15 cellular contexts compared by ENCODE assay signal in the genomic region with DNA sequence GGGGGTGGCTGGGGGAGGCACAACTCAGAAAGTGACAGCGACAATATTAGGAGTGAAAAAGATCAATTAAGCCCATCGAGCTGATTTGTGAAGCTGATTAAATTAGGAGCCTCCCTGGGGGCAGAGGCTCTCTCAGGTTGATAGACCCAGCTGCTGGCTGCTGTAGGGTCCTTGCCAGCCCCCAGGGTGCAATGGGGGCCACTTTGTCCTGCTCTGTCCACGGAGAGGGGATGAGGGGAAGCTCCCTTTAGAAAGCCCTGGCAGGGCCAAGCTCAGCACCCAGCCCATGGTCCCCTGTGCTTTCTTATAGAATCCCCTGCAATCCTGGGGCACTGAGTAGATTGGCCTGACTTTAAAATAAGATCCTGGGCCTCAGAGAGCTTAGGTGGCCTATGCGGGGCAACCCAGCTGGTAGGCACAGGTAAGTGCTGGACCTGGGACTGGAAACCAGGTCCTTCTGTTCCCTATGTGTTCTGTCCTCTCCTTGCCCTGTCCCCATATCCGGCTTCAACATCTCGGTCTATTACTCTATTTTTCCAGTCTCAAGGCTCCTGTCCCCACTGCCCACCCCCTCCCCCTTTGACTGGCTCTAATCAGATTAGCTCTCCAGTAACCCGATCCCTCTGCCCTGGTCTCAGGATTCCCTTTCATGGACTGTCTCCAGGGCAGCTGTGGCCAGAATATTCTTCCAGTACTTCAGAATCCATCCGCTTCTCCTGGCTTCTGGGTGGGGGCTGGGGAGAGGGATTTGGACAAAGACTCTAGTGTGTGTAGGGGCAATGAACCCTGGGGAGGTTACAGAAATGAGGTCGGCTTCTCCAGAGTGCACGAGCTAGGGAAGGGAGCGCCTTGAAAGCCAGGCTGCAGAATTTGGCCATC.
DNase-seq lines count a peak whose midpoint lies in the region; ATAC-seq, FAIRE-seq and TF ChIP-seq lines count a peak whose summit lies in the region.
"Had no signal": no experiment of that assay in that cellular context is flagged by ENCODE, and none has a peak within 500 bp of the region (broad histone marks: within the 10 kb centered on the region; RNA-seq: fewer than 3 reads in every experiment).

No MANE protein-coding gene starts in this region.

- WGBS in K562 (ENCODE audit: insufficient coverage, low coverage, missing lambda C conversion rate), result 0% methylated on average over 11 of the region's 11 CpGs
- whole genome bisulfite sequencing in mesodermal cell (ENCODE audit: insufficient coverage in 2 of 2), 2 experiments, result 36 to 37% methylated on average over 3 to 7 of the region's 11 CpGs

- no peaks in the 10 kb centered on the region for H4K20me1 ChIP-seq in K562 (replicated peaks; ENCODE audit: control insufficient read depth, insufficient read depth, low read length)

- intact Hi-C loops in cardiac septum (cut with DNase I) (no loop called here), K562 (cut with micrococcal nuclease) (no loop called here)

- ATAC-seq in K562, result peak; percentile 45; the same call in 1 of the 3 replicates
- no peak for ATAC-seq in HG02759 (IDR thresholded peaks at IDR 0.05; ENCODE audit: unreplicated experiment)
- no peak for ATAC-seq in GM21737 (IDR thresholded peaks at IDR 0.05; ENCODE audit: unreplicated experiment)
- ATAC-seq: activated naive CD4-positive, alpha-beta T cell treated with anti-CD3 and anti-CD28 coated beads, Interleukin-2, amount 50 U/mL, for 72 hours; T-helper 17 cell had no signal

- no TSS peak for BruUV-seq in K562 (replicated peaks; lab: Mats Ljungman, UMichigan)

- H3K27me3 ChIP-seq in cardiac muscle cell (no peaks in the 10 kb centered on the region), K562 (ENCODE audit: control insufficient read depth in 2 of 2, insufficient read depth in 2 of 2, low read length in 2 of 2) (peaks cover 7 to 44% of the 10 kb centered on the region in 2 experiments; a peak in 4 of 5 replicates)
- H3K27me3 ChIP-seq: heart right ventricle had no signal

- no peak for FAIRE-seq in K562 (lab: Jason Lieb, UNC)

- TF ChIP-seq CTCF in cardiac muscle cell (IDR thresholded peaks at IDR 0.05; ENCODE audit: low read depth, low read length) (no peak), K562 (IDR thresholded peaks at IDR 0.05 in 2 of 3, conservative IDR thresholded peaks at IDR 0.05 in 1 of 3; ENCODE audit: insufficient read depth in 2 of 3, low read depth in 1 of 3, low read length in 3 of 3) (no peak)

- POLR2A ChIA-PET in K562 (lab: Yijun Ruan, JAX), result interaction anchor here (0.6 to 1.4 kb wide), 4 partner anchors 9 to 839 kb away, joined by 3 to 5 read pairs (median 4); no protein-coding TSS in a partner anchor

- H3K9me3 ChIP-seq in cardiac muscle cell (ENCODE audit: low read depth), result no peaks in the 10 kb centered on the region
- H3K9me3 ChIP-seq in K562 (replicated peaks; ENCODE audit: control insufficient read depth, insufficient read depth, low read depth, low read length), result no peaks in the 10 kb centered on the region
- no peaks in the 10 kb centered on the region for H3K9me3 ChIP-seq in mesodermal cell (ENCODE audit: control insufficient read depth, low read length)
- H3K9me3 ChIP-seq: heart right ventricle had no signal

- H3K4me2 ChIP-seq in K562 (ENCODE audit: insufficient read depth, low read length), result no peak overlapping the region
- H3K4me2 ChIP-seq: KMS-11 had no signal

- H3K4me3 ChIP-seq in cardiac muscle cell, result no peak overlapping the region
- H3K4me3 ChIP-seq in K562, result no peak overlapping the region
- peak overlapping the region; percentile 7 for H3K4me3 ChIP-seq in mesodermal cell (ENCODE audit: extremely low read depth, insufficient read depth, low read length, poor library complexity, severe bottlenecking)
- H3K4me3 ChIP-seq: heart right ventricle had no signal

- H3K4me1 ChIP-seq in cardiac muscle cell (ENCODE audit: low read depth), result peaks cover 48% of the 10 kb centered on the region
- H3K4me1 ChIP-seq in K562 (replicated peaks in 1 of 2; ENCODE audit: control insufficient read depth in 2 of 2, insufficient read depth in 2 of 2, low read length in 2 of 2), result no peaks in the 10 kb centered on the region
- peaks cover 40% of the 10 kb centered on the region for H3K4me1 ChIP-seq in mesodermal cell (ENCODE audit: control insufficient read depth, insufficient read depth, low read length, poor library complexity, severe bottlenecking)

- no peak for TF ChIP-seq EP300 in K562 (IDR thresholded peaks at IDR 0.05; ENCODE audit: low read length)

- CTCF ChIA-PET in K562 (lab: Yijun Ruan, JAX; ENCODE audit: low intra/inter-chr PET ratio), result no interaction called here

- H3K9ac ChIP-seq in K562 (ENCODE audit: insufficient read depth in 1 of 2, low read depth in 2 of 2, low read length in 2 of 2), result no peak overlapping the region
- H3K9ac ChIP-seq: KMS-11 had no signal

- no peak for TF ChIP-seq RAD21 in K562 (CRISPR knock-in tag; conservative IDR thresholded peaks at IDR 0.05 in 1 of 2, IDR thresholded peaks at IDR 0.05 in 1 of 2)

- DNase-seq in cardiac muscle cell (ENCODE audit: low read depth in 1 of 2, low spot score in 1 of 2) (peak; percentile 22 to 88), cardiac septum (ENCODE audit: low spot score) (no peak), K562 (ENCODE audit: extremely low read depth in 1 of 4, low spot score in 3 of 4) (no peak), H4 (ENCODE audit: low spot score) (no peak), NCI-H345 (lab: John Stamatoyannopoulos, UW) (no peak)
- DNase-seq: activated CD8-positive, alpha-beta T cell treated with anti-CD3 and anti-CD28 coated beads for 36 hours; effector CD4-positive, alpha-beta T cell; heart right ventricle; stimulated activated CD4-positive, alpha-beta T cell treated with anti-CD3 and anti-CD28 coated beads, Interleukin-15, amount 100 ng/mL, for 24 hours; T-helper 17 cell had no signal

- H3K27ac ChIP-seq in cardiac muscle cell, result peak overlapping the region; percentile 96
- no peak overlapping the region for H3K27ac ChIP-seq in K562 (ENCODE audit: extremely low read depth, low read depth, low read length)
- H3K27ac ChIP-seq in mesodermal cell (ENCODE audit: low read depth, low read length, severe bottlenecking), result peak overlapping the region; percentile 83
- H3K27ac ChIP-seq: heart right ventricle, KMS-11 had no signal

- no peak overlapping the region for H2AFZ ChIP-seq in K562 (ENCODE audit: low read depth, low read length)

- H3K9me1 ChIP-seq in K562 (ENCODE audit: control insufficient read depth, insufficient read depth, low read length), result no peaks in the 10 kb centered on the region

- H3K79me2 ChIP-seq in K562 (ENCODE audit: control insufficient read depth, insufficient read depth, low read length), result no peaks in the 10 kb centered on the region

- in situ Hi-C loops in K562 (cut with MboI), result no loop called here

- H3K36me3 ChIP-seq in cardiac muscle cell, result no peaks in the 10 kb centered on the region
- H3K36me3 ChIP-seq in K562 (ENCODE audit: control insufficient read depth, insufficient read depth, low read length), result no peaks in the 10 kb centered on the region
- no peaks in the 10 kb centered on the region for H3K36me3 ChIP-seq in mesodermal cell (ENCODE audit: control insufficient read depth, insufficient read depth, low read length)
- H3K36me3 ChIP-seq: heart right ventricle had no signal

- no peak for TF ChIP-seq POLR2A in K562 (conservative IDR thresholded peaks at IDR 0.05)

TF ChIP-seq in K562, 482 proteins besides CTCF, POLR2A, EP300 and RAD21:
- TF ChIP-seq FOSL1 (tag; conservative IDR thresholded peaks at IDR 0.05), result 0 out of 2 replicates have a peak, but pooled peaks have one; percentile 16
- TF ChIP-seq, protein P1, sequence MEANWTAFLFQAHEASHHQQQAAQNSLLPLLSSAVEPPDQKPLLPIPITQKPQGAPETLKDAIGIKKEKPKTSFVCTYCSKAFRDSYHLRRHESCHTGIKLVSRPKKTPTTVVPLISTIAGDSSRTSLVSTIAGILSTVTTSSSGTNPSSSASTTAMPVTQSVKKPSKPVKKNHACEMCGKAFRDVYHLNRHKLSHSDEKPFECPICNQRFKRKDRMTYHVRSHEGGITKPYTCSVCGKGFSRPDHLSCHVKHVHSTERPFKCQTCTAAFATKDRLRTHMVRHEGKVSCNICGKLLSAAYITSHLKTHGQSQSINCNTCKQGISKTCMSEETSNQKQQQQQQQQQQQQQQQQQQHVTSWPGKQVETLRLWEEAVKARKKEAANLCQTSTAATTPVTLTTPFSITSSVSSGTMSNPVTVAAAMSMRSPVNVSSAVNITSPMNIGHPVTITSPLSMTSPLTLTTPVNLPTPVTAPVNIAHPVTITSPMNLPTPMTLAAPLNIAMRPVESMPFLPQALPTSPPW (CRISPR knock-in tag; IDR thresholded peaks at IDR 0.05), result peak; percentile 23; the same call in 1 of the 2 replicates
- TF ChIP-seq TAF7 (tag; IDR thresholded peaks at IDR 0.05), result no peak

Comparison
In these comparisons a context has a peak if more than half of its experiments do, and no peak if none do; other contexts are left out.
1. DNase-seq: peak in cardiac muscle cell (2 of 2); none in cardiac septum (single experiment), K562 (0 of 4), H4 (single experiment) and NCI-H345 (single experiment).